In genomic region chr1:39190096-39190495, GRCh38 we compare ENCODE assay signal across 15 cellular contexts. TPM values are rescaled to one million over a fixed set of nuclear protein-coding genes. Genes with fewer than 3 reads are reported as not detected.
DNase-seq lines count a peak whose midpoint lies in the region; ATAC-seq, FAIRE-seq and TF ChIP-seq lines count a peak whose summit lies in the region.
"Had no signal": no experiment of that assay in that cellular context is flagged by ENCODE, and none has a peak within 500 bp of the region (broad histone marks: within the 10 kb centered on the region; RNA-seq: fewer than 3 reads in every experiment).

No MANE protein-coding gene starts in this region.

- no peak for TF ChIP-seq RAD21 in A549 (conservative IDR thresholded peaks at IDR 0.05 in 1 of 2, IDR thresholded peaks at IDR 0.05 in 1 of 2)

- H3K4me2 ChIP-seq in A549 (peak overlapping the region; percentile 91), GM23248 (ENCODE audit: unreplicated experiment) (peak overlapping the region; percentile 40)

- H3K9me3 Mint-ChIP-seq in brain (no peaks in the 10 kb centered on the region), nephron progenitor cell (no peaks in the 10 kb centered on the region)
- H3K9me3 Mint-ChIP-seq: activated naive CD4-positive, alpha-beta T cell treated with anti-CD3 and anti-CD28 coated beads for 36 hours; CD14-positive monocyte; memory B cell had no signal

- H3K4me1 ChIP-seq in A549 (peaks cover 92% of the 10 kb centered on the region), GM23248 (ENCODE audit: insufficient read depth) (peaks cover 63% of the 10 kb centered on the region)

- H2AFZ ChIP-seq in GM23248 = no peak overlapping the region

- peak overlapping the region; percentile 58 for H3K9ac ChIP-seq in GM23248

- H3K4me1 Mint-ChIP-seq in brain (peaks cover 83% of the 10 kb centered on the region), nephron progenitor cell (peaks cover 49% of the 10 kb centered on the region)

- H3K4me3 Mint-ChIP-seq in brain (no peak overlapping the region), nephron progenitor cell (no peak overlapping the region)
- H3K4me3 Mint-ChIP-seq: activated naive CD4-positive, alpha-beta T cell treated with anti-CD3 and anti-CD28 coated beads for 36 hours; CD14-positive monocyte; memory B cell had no signal

- TF ChIP-seq CTCF in A549 (IDR thresholded peaks at IDR 0.05) (no peak), brain (conservative IDR thresholded peaks at IDR 0.05) (no peak), nephron progenitor cell (IDR thresholded peaks at IDR 0.05) (no peak), GM13976 (IDR thresholded peaks at IDR 0.05; ENCODE audit: borderline replicate concordance, control extremely low read depth, extremely low read depth, insufficient read depth, missing control alignments) (no peak)

- CTCF ChIA-PET in A549 (lab: Yijun Ruan, JAX) = interaction anchor here (1.3 to 7.4 kb wide), 11 partner anchors 10 to 93 kb away, joined by 4 to 95 read pairs (median 19); no protein-coding TSS in a partner anchor

- H3K9me2 ChIP-seq in GM23248 (ENCODE audit: insufficient read depth) = no peaks in the 10 kb centered on the region

- no peaks in the 10 kb centered on the region for H3K27me3 ChIP-seq in GM23248 (replicated peaks; ENCODE audit: insufficient read depth)

- no peaks in the 10 kb centered on the region for H3K36me3 ChIP-seq in GM23248 (ENCODE audit: low read depth)

- TF ChIP-seq EP300 in A549 (IDR thresholded peaks at IDR 0.05) = no peak

- H3K27me3 Mint-ChIP-seq in brain = no peaks in the 10 kb centered on the region
- no peaks in the 10 kb centered on the region for H3K27me3 Mint-ChIP-seq in nephron progenitor cell (ENCODE audit: low read depth, poor library complexity)
- H3K27me3 Mint-ChIP-seq: memory B cell had no signal

- H3K9me3 ChIP-seq in A549 = no peaks in the 10 kb centered on the region
- no peaks in the 10 kb centered on the region for H3K9me3 ChIP-seq in GM23248 (ENCODE audit: low read depth)

- H3F3A ChIP-seq in GM23248 (ENCODE audit: insufficient read depth) = peaks cover 59% of the 10 kb centered on the region

- TF ChIP-seq POLR2A in A549 (IDR thresholded peaks at IDR 0.05; ENCODE audit: low read length) = no peak

- POLR2A ChIA-PET in A549 (lab: Yijun Ruan, JAX) = no interaction called here

- ATAC-seq in A549 = no peak
- ATAC-seq: esophagus mucosa had no signal

- H3K27ac Mint-ChIP-seq in brain (peak overlapping the region in 3 of 5 experiments; percentile 74 to 96 (median 78)), nephron progenitor cell (peak overlapping the region; percentile 97)
- H3K27ac Mint-ChIP-seq: memory B cell had no signal

- H3K79me2 ChIP-seq in GM23248 (ENCODE audit: insufficient read depth) = peaks cover 83% of the 10 kb centered on the region

- FAIRE-seq in A549 (lab: Jason Lieb, UNC) = no peak

- WGBS in A549 (ENCODE audit: missing lambda C conversion rate) = 61% methylated on average over 3 of the region's 3 CpGs
- WGBS in GM23248 (ENCODE audit: low coverage in 1 of 2, low lambda C conversion rate in 2 of 2, missing lambda C conversion rate in 2 of 2), 2 experiments = 91 to 100% methylated on average over 3 of the region's 3 CpGs

- H3K27ac ChIP-seq in A549 = peak overlapping the region; percentile 83 to 94
- peak overlapping the region; percentile 67 for H3K27ac ChIP-seq in GM23248

- no peaks in the 10 kb centered on the region for H4K20me1 ChIP-seq in GM23248 (ENCODE audit: insufficient read depth)

- no peak for DNase-seq in A549 (ENCODE audit: low read depth in 1 of 2, low spot score in 1 of 2)
- DNase-seq in GM23248 = no peak
- DNase-seq in nephron progenitor cell = no peak
- no peak for DNase-seq in GM13976 (ENCODE audit: low spot score)
- DNase-seq in activated effector memory CD4-positive, alpha-beta T cell treated with anti-CD3 and anti-CD28 coated beads, Interleukin-2, amount 50 U/mL, for 16 hours = no peak
- DNase-seq in DMS79 (lab: John Stamatoyannopoulos, UW) = no peak
- no peak for DNase-seq in HUDEP-2 (lab: John Stamatoyannopoulos, UW; ENCODE audit: unreplicated experiment in 76 of 76)
- DNase-seq: activated CD4-positive, alpha-beta T cell treated with anti-CD3 and anti-CD28 coated beads, Interleukin-2, amount 50 U/mL, for 1 hour; activated naive CD4-positive, alpha-beta T cell treated with anti-CD3 and anti-CD28 coated beads for 36 hours; MM.1S; stimulated activated CD4-positive, alpha-beta T cell treated with anti-CD3 and anti-CD28 coated beads, Interleukin-2, amount 100 ng/mL, for 48 hours had no signal

- in situ Hi-C loops in GM23248 (cut with MboI) = no loop called here
- in situ Hi-C loops in GM13976 (cut with MboI; ENCODE audit: low sequenced_read_pairs, unreplicated experiment) = no loop called here

- H3K36me3 Mint-ChIP-seq in brain (peaks cover 15% of the 10 kb centered on the region), nephron progenitor cell (ENCODE audit: low read depth) (no peaks in the 10 kb centered on the region)
- H3K36me3 Mint-ChIP-seq: CD14-positive monocyte, memory B cell had no signal

- H3K4me3 ChIP-seq in A549 = no peak overlapping the region
- no peak overlapping the region for H3K4me3 ChIP-seq in GM23248

TF ChIP-seq in A549, 52 proteins besides CTCF, POLR2A, EP300 and RAD21 (continues in another document):
- no peak for TF ChIP-seq POLR2AphosphoS2 (conservative IDR thresholded peaks at IDR 0.05; ENCODE audit: low read length)
- no peak for TF ChIP-seq RNF2 (IDR thresholded peaks at IDR 0.05; ENCODE audit: borderline replicate concordance, low read depth)
- no peak for TF ChIP-seq REST (IDR thresholded peaks at IDR 0.05)
- no peak for TF ChIP-seq NFE2L2 (conservative IDR thresholded peaks at IDR 0.05; ENCODE audit: low read length)
- TF ChIP-seq ZC3H11A (IDR thresholded peaks at IDR 0.05) = no peak
- TF ChIP-seq JUN (IDR thresholded peaks at IDR 0.05) = no peak
- no peak for TF ChIP-seq HOXA7 (CRISPR knock-in tag; IDR thresholded peaks at IDR 0.05)
- TF ChIP-seq USF2 (IDR thresholded peaks at IDR 0.05) = no peak
- TF ChIP-seq HOXB13 (CRISPR knock-in tag; IDR thresholded peaks at IDR 0.05; ENCODE audit: low read depth) = no peak
- TF ChIP-seq MAZ (IDR thresholded peaks at IDR 0.05; ENCODE audit: borderline replicate concordance, low read depth, low read length) = no peak
- TF ChIP-seq FOSL2 (IDR thresholded peaks at IDR 0.05) = no peak
- TF ChIP-seq FOSL2 (CRISPR knock-in tag; IDR thresholded peaks at IDR 0.05) = no peak
- TF ChIP-seq PBX3 (IDR thresholded peaks at IDR 0.05) = no peak
- no peak for TF ChIP-seq CHD4 (IDR thresholded peaks at IDR 0.05; ENCODE audit: borderline replicate concordance)
- no peak for TF ChIP-seq HOXB5 (CRISPR knock-in tag; IDR thresholded peaks at IDR 0.05)
- TF ChIP-seq KDM5A (IDR thresholded peaks at IDR 0.05) = no peak

RNA-seq across cellular contexts. Expression of gene MACF1, which starts 14.4 kb away (rescaled TPM):
- polyA plus RNA-seq in A549 (2011; rRNA removed) (64.2 and 75.7 TPM in 2 replicates), A549 (2017; fragmentation: RNase III; extraction: RNeasy Plus Mini Kit Qiagen cat#74134 plus additional on column Dnase treatment) (41.9 to 46.0 TPM (median 45.7 TPM) in 3 replicates), GM23248 (2016; fragmentation: Nextera tagmentation; extraction: Ambion mirVana) (47.6 and 55.1 TPM in 2 replicates), brain (ENCODE audit: insufficient read depth, low read depth, low replicate concordance) (79.3 TPM)
- 7.9 and 9.6 TPM in 2 replicates for polyA plus RNA-seq in A549 (2012; cell fraction: cytosol; rRNA removed)
- polyA plus RNA-seq in A549 (2012; cell fraction: nucleus; rRNA removed) = 56.1 and 99.6 TPM in 2 replicates
- polyA minus RNA-seq in A549 (2011; rRNA and poly(A)+ RNA removed) = 170 and 172 TPM in 2 replicates
- total RNA-seq in GM23248 (2014; rRNA removed; shearing (Covaris generic)) = 171 and 177 TPM in 2 replicates
